ENCODE assay signal across 9 cellular contexts in the genomic region with DNA sequence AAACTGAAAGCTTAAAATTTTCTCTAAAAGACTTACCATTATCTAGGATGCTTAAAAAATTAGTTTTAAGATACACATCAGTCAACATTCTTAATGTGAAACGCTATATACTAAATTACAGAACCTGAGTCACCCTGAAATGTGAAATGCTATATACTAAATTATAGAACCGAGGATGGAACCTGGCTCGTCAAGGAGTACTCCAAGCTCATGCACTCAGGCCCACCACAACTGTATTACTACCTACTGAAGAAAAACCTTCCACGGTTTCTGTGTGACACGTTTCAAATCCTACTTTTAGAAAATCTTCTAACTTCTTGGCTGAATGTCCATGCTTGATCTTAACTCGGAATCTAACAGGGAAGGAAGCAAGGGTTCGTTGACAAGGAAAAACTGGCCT. TPM values are rescaled to one million over a fixed set of nuclear protein-coding genes. Genes with fewer than 3 reads are reported as not detected.
DNase-seq lines count a peak whose midpoint lies in the region; ATAC-seq and TF ChIP-seq lines count a peak whose summit lies in the region.
"Had no signal": no experiment of that assay in that cellular context is flagged by ENCODE, and none has a peak within 500 bp of the region (broad histone marks: within the 10 kb centered on the region; RNA-seq: fewer than 3 reads in every experiment).

No MANE protein-coding gene starts in this region.

- H3K36me3 ChIP-seq in kidney epithelial cell (ENCODE audit: control insufficient read depth, insufficient read depth, low read length) (no peaks in the 10 kb centered on the region), thymus (ENCODE audit: control insufficient read depth, insufficient read depth) (no peaks in the 10 kb centered on the region)

- H3K27me3 ChIP-seq in kidney epithelial cell (ENCODE audit: control insufficient read depth, insufficient read depth, low read length), result no peaks in the 10 kb centered on the region
- H3K27me3 ChIP-seq in thymus (ENCODE audit: control insufficient read depth, insufficient read depth), result peaks cover 17% of the 10 kb centered on the region

- peak overlapping the region; percentile 95 for H3K4me3 Mint-ChIP-seq in activated CD4-positive, alpha-beta T cell treated with anti-CD3 and anti-CD28 coated beads, Interleukin-2, amount 10 ng/mL, durations not matched to agents 24 days and 14 days
- peak overlapping the region; percentile 86 for H3K4me3 Mint-ChIP-seq in activated T-helper 17 cell treated with anti-CD3 and anti-CD28 coated beads, Interleukin-2, amount 50 U/mL, for 72 hours

- no peaks in the 10 kb centered on the region for H3K9me3 ChIP-seq in thymus (ENCODE audit: control insufficient read depth)

- intact Hi-C loops in activated CD4-positive, alpha-beta T cell treated with anti-CD3 and anti-CD28 coated beads, Interleukin-2, amount 10 ng/mL, durations not matched to agents 24 days and 14 days (cut with micrococcal nuclease), result no loop called here

- no peak for TF ChIP-seq CTCF in kidney epithelial cell (IDR thresholded peaks at IDR 0.05; ENCODE audit: insufficient read depth, low read length, poor library complexity, severe bottlenecking)

- no peak for ATAC-seq in activated T-helper 17 cell treated with anti-CD3 and anti-CD28 coated beads, Interleukin-2, amount 50 U/mL, for 72 hours (replicated peaks)
- ATAC-seq in HG03442 (IDR thresholded peaks at IDR 0.05; ENCODE audit: unreplicated experiment), result no peak

- H3K27me3 Mint-ChIP-seq in activated CD4-positive, alpha-beta T cell treated with anti-CD3 and anti-CD28 coated beads, Interleukin-2, amount 10 ng/mL, durations not matched to agents 24 days and 14 days, result peaks cover 42% of the 10 kb centered on the region
- H3K27me3 Mint-ChIP-seq in activated T-helper 17 cell treated with anti-CD3 and anti-CD28 coated beads, Interleukin-2, amount 50 U/mL, for 72 hours, result peaks cover 6% of the 10 kb centered on the region

- DNase-seq in activated CD4-positive, alpha-beta T cell treated with anti-CD3 and anti-CD28 coated beads, Interleukin-2, amount 10 ng/mL, durations not matched to agents 24 days and 14 days, result no peak
- DNase-seq in activated CD4-positive, alpha-beta T cell treated with anti-CD3 and anti-CD28 coated beads for 1 hour, result no peak
- DNase-seq in kidney epithelial cell (ENCODE audit: low read depth) (no peak), kidney tubule cell (ENCODE audit: low spot score) (no peak), NCI-H446 (lab: John Stamatoyannopoulos, UW) (no peak)
- DNase-seq: MV-4-11 had no signal

- H3K27ac Mint-ChIP-seq in activated CD4-positive, alpha-beta T cell treated with anti-CD3 and anti-CD28 coated beads, Interleukin-2, amount 10 ng/mL, durations not matched to agents 24 days and 14 days, result peak overlapping the region; percentile 92
- peak overlapping the region; percentile 65 for H3K27ac Mint-ChIP-seq in activated T-helper 17 cell treated with anti-CD3 and anti-CD28 coated beads, Interleukin-2, amount 50 U/mL, for 72 hours

- peaks cover 9% of the 10 kb centered on the region for H3K4me1 ChIP-seq in thymus (ENCODE audit: control insufficient read depth, insufficient read depth, low read length)

- H3K4me3 ChIP-seq in kidney epithelial cell (ENCODE audit: low read depth, low read length), result peak overlapping the region; percentile 75
- peak overlapping the region; percentile 90 for H3K4me3 ChIP-seq in thymus (ENCODE audit: low read length)

- peaks cover 32% of the 10 kb centered on the region for H3K4me1 Mint-ChIP-seq in activated CD4-positive, alpha-beta T cell treated with anti-CD3 and anti-CD28 coated beads, Interleukin-2, amount 10 ng/mL, durations not matched to agents 24 days and 14 days
- peaks cover 33% of the 10 kb centered on the region for H3K4me1 Mint-ChIP-seq in activated T-helper 17 cell treated with anti-CD3 and anti-CD28 coated beads, Interleukin-2, amount 50 U/mL, for 72 hours

- H3K36me3 Mint-ChIP-seq in activated CD4-positive, alpha-beta T cell treated with anti-CD3 and anti-CD28 coated beads, Interleukin-2, amount 10 ng/mL, durations not matched to agents 24 days and 14 days (ENCODE audit: low read depth), result peaks cover 12% of the 10 kb centered on the region
- peaks cover 26% of the 10 kb centered on the region for H3K36me3 Mint-ChIP-seq in activated T-helper 17 cell treated with anti-CD3 and anti-CD28 coated beads, Interleukin-2, amount 50 U/mL, for 72 hours (ENCODE audit: low read depth)

- 61% methylated on average over 7 of the region's 7 CpGs for WGBS in thymus

- H3K27ac ChIP-seq in thymus (ENCODE audit: low read depth), result no peak overlapping the region

- H3K9me3 Mint-ChIP-seq in activated CD4-positive, alpha-beta T cell treated with anti-CD3 and anti-CD28 coated beads, Interleukin-2, amount 10 ng/mL, durations not matched to agents 24 days and 14 days, result no peaks in the 10 kb centered on the region
- H3K9me3 Mint-ChIP-seq in activated T-helper 17 cell treated with anti-CD3 and anti-CD28 coated beads, Interleukin-2, amount 50 U/mL, for 72 hours, result no peaks in the 10 kb centered on the region

RNA-seq across cellular contexts. Expression of a gene that starts 1.5 kb away (rescaled TPM):
- total RNA-seq in activated CD4-positive, alpha-beta T cell treated with anti-CD3 and anti-CD28 coated beads, Interleukin-2, amount 10 ng/mL, durations not matched to agents 24 days and 14 days, result 20.2 and 21.9 TPM in 2 replicates
- 10 to 100 TPM; 28.2 to 35.6 TPM for total RNA-seq in activated T-helper 17 cell treated with anti-CD3 and anti-CD28 coated beads, Interleukin-2, amount 50 U/mL, for 72 hours
- 21.6 and 32.7 TPM in 2 replicates for total RNA-seq in kidney epithelial cell
- 12.6 TPM for polyA plus RNA-seq in thymus

RNA-seq across cellular contexts. Expression of a gene that starts 21.3 kb away (rescaled TPM):
- 2.0 and 2.1 TPM in 2 replicates for total RNA-seq in activated CD4-positive, alpha-beta T cell treated with anti-CD3 and anti-CD28 coated beads, Interleukin-2, amount 10 ng/mL, durations not matched to agents 24 days and 14 days
- under 1 TPM; 0.53 to 0.71 TPM for total RNA-seq in activated T-helper 17 cell treated with anti-CD3 and anti-CD28 coated beads, Interleukin-2, amount 50 U/mL, for 72 hours
- total RNA-seq in kidney epithelial cell, result 35.4 and 43.2 TPM in 2 replicates
- 8.6 TPM for polyA plus RNA-seq in thymus

Comparison
In these comparisons a context has a peak if more than half of its experiments do, and no peak if none do; other contexts are left out.
1. RNA of a gene that starts 21.3 kb away (total RNA-seq): 35.4 to 43.2 TPM in kidney epithelial cell; 2.0 to 2.1 TPM in activated CD4-positive, alpha-beta T cell treated with anti-CD3 and anti-CD28 coated beads, Interleukin-2, amount 10 ng/mL, durations not matched to agents 24 days and 14 days and 0.53 to 0.71 TPM in activated T-helper 17 cell treated with anti-CD3 and anti-CD28 coated beads, Interleukin-2, amount 50 U/mL, for 72 hours; every median in the first group is over 10 times any median in the second.